25 cellular contexts compared by ENCODE assay signal in genomic region chr5:6822556-6823343, GRCh38.
DNase-seq lines count a peak whose midpoint lies in the region; ATAC-seq, FAIRE-seq and TF ChIP-seq lines count a peak whose summit lies in the region.
"Had no signal": no experiment of that assay in that cellular context is flagged by ENCODE, and none has a peak within 500 bp of the region (broad histone marks: within the 10 kb centered on the region; RNA-seq: fewer than 3 reads in every experiment).

No MANE protein-coding gene starts in this region.

- peaks cover 3% of the 10 kb centered on the region for H3K36me3 Mint-ChIP-seq in activated CD8-positive, alpha-beta T cell treated with anti-CD3 and anti-CD28 coated beads, Interleukin-2, amount 10 ng/mL, durations not matched to agents 7 days and 5 days (ENCODE audit: low read depth)
- peaks cover 4% of the 10 kb centered on the region for H3K36me3 Mint-ChIP-seq in activated CD8-positive, alpha-beta T cell treated with anti-CD3 and anti-CD28 coated beads for 36 hours (ENCODE audit: low read depth)
- H3K36me3 Mint-ChIP-seq: CD14-positive monocyte had no signal

- FAIRE-seq in K562 (lab: Jason Lieb, UNC) (no peak), urothelium cell line (lab: Jason Lieb, UNC) (no peak)
- FAIRE-seq: A549, colon, endothelial cell of umbilical vein had no signal

- CTCF ChIA-PET in activated CD8-positive, alpha-beta T cell treated with anti-CD3 and anti-CD28 coated beads, Interleukin-2, amount 10 ng/mL, durations not matched to agents 7 days and 5 days (lab: Charles Lee), result interaction anchor here (0.9 to 1.3 kb wide), 3 partner anchors 14 to 924 kb away, joined by 3 to 4 read pairs (median 3); no protein-coding TSS in a partner anchor
- CTCF ChIA-PET in activated CD8-positive, alpha-beta T cell treated with anti-CD3 and anti-CD28 coated beads for 36 hours (lab: Charles Lee), result interaction anchor here (0.7 to 1.5 kb wide), 3 partner anchors 9 to 41 kb away, joined by 3 to 5 read pairs (median 4); no protein-coding TSS in a partner anchor
- CTCF ChIA-PET in K562 (lab: Yijun Ruan, JAX; ENCODE audit: low intra/inter-chr PET ratio), result no interaction called here

- no peaks in the 10 kb centered on the region for H3K9me3 Mint-ChIP-seq in activated CD8-positive, alpha-beta T cell treated with anti-CD3 and anti-CD28 coated beads, Interleukin-2, amount 10 ng/mL, durations not matched to agents 7 days and 5 days (ENCODE audit: insufficient read depth)
- H3K9me3 Mint-ChIP-seq in activated CD8-positive, alpha-beta T cell treated with anti-CD3 and anti-CD28 coated beads for 36 hours, result peaks cover 12% of the 10 kb centered on the region

- no peaks in the 10 kb centered on the region for H3K9me1 ChIP-seq in K562 (ENCODE audit: control insufficient read depth, insufficient read depth, low read length)

- peaks cover 20% of the 10 kb centered on the region for H3K27me3 Mint-ChIP-seq in activated CD8-positive, alpha-beta T cell treated with anti-CD3 and anti-CD28 coated beads, Interleukin-2, amount 10 ng/mL, durations not matched to agents 7 days and 5 days (ENCODE audit: low read depth)
- peaks cover 11% of the 10 kb centered on the region for H3K27me3 Mint-ChIP-seq in activated CD8-positive, alpha-beta T cell treated with anti-CD3 and anti-CD28 coated beads for 36 hours

- peaks cover 0 to 4% of the 10 kb centered on the region in 2 experiments; a peak in 1 of 5 replicates for H3K4me1 ChIP-seq in K562 (replicated peaks in 1 of 2; ENCODE audit: control insufficient read depth in 2 of 2, insufficient read depth in 2 of 2, low read length in 2 of 2)
- H3K4me1 ChIP-seq: A549 had no signal

- POLR2A ChIA-PET in activated CD8-positive, alpha-beta T cell treated with anti-CD3 and anti-CD28 coated beads, Interleukin-2, amount 10 ng/mL, durations not matched to agents 7 days and 5 days (lab: Charles Lee), result no interaction called here
- POLR2A ChIA-PET in activated CD8-positive, alpha-beta T cell treated with anti-CD3 and anti-CD28 coated beads for 36 hours (lab: Charles Lee), result no interaction called here
- POLR2A ChIA-PET in K562 (lab: Yijun Ruan, JAX), result no interaction called here

- 3% methylated on average over 26 of the region's 27 CpGs for WGBS in K562 (ENCODE audit: insufficient coverage, low coverage, missing lambda C conversion rate)

- no peak overlapping the region for H3K27ac Mint-ChIP-seq in activated CD8-positive, alpha-beta T cell treated with anti-CD3 and anti-CD28 coated beads, Interleukin-2, amount 10 ng/mL, durations not matched to agents 7 days and 5 days
- H3K27ac Mint-ChIP-seq in activated CD8-positive, alpha-beta T cell treated with anti-CD3 and anti-CD28 coated beads for 36 hours, result no peak overlapping the region
- H3K27ac Mint-ChIP-seq: activated naive CD8-positive, alpha-beta T cell; activated T-cell treated with anti-CD3 and anti-CD28 coated beads, Interleukin-2, amount 50 U/mL, for 72 hours; CD14-positive monocyte; natural killer cell treated with Interleukin-12 subunit alpha and Interleukin-12 subunit beta and Interleukin-15 and Interleukin-18, amount 100 ng/mL, for 72 hours had no signal

- TF ChIP-seq CTCF in activated CD8-positive, alpha-beta T cell treated with anti-CD3 and anti-CD28 coated beads for 36 hours (IDR thresholded peaks at IDR 0.05), result no peak
- TF ChIP-seq CTCF in K562 (IDR thresholded peaks at IDR 0.05 in 2 of 3, conservative IDR thresholded peaks at IDR 0.05 in 1 of 3; ENCODE audit: insufficient read depth in 2 of 3, low read depth in 1 of 3, low read length in 3 of 3), result no peak
- TF ChIP-seq CTCF in kidney epithelial cell (IDR thresholded peaks at IDR 0.05; ENCODE audit: insufficient read depth, low read length, poor library complexity, severe bottlenecking), result peak; percentile 12

- no peak overlapping the region for H2AFZ ChIP-seq in K562 (ENCODE audit: low read depth, low read length)

- no peak overlapping the region for H3K4me3 Mint-ChIP-seq in activated CD8-positive, alpha-beta T cell treated with anti-CD3 and anti-CD28 coated beads, Interleukin-2, amount 10 ng/mL, durations not matched to agents 7 days and 5 days
- H3K4me3 Mint-ChIP-seq in activated CD8-positive, alpha-beta T cell treated with anti-CD3 and anti-CD28 coated beads for 36 hours, result no peak overlapping the region
- H3K4me3 Mint-ChIP-seq: activated naive CD8-positive, alpha-beta T cell; activated T-cell treated with anti-CD3 and anti-CD28 coated beads, Interleukin-2, amount 50 U/mL, for 72 hours; natural killer cell treated with Interleukin-12 subunit alpha and Interleukin-12 subunit beta and Interleukin-15 and Interleukin-18, amount 100 ng/mL, for 72 hours had no signal

- ATAC-seq in activated CD8-positive, alpha-beta T cell treated with anti-CD3 and anti-CD28 coated beads, Interleukin-2, amount 10 ng/mL, durations not matched to agents 7 days and 5 days, result no peak
- no peak for ATAC-seq in activated CD8-positive, alpha-beta T cell treated with anti-CD3 and anti-CD28 coated beads for 36 hours
- ATAC-seq in K562, result peak; percentile 64
- ATAC-seq: A549; activated T-cell treated with anti-CD3 and anti-CD28 coated beads, Interleukin-2, amount 50 U/mL, for 72 hours; left cardiac atrium had no signal

- no peak overlapping the region for H3K27ac ChIP-seq in K562 (ENCODE audit: extremely low read depth, low read depth, low read length)
- H3K27ac ChIP-seq: A549, psoas muscle, spleen had no signal

- in situ Hi-C loops in K562 (cut with MboI), result loop anchor here (10.0 kb wide), 1 partner anchor 932 kb away; no protein-coding TSS in a partner anchor

- no peak overlapping the region for H3K4me2 ChIP-seq in K562 (ENCODE audit: insufficient read depth, low read length)
- H3K4me2 ChIP-seq: A549 had no signal

- no peaks in the 10 kb centered on the region; the same call in 1 of the 2 replicates for H3K9me3 ChIP-seq in K562 (replicated peaks; ENCODE audit: control insufficient read depth, insufficient read depth, low read depth, low read length)

- no peak for TF ChIP-seq POLR2A in K562 (conservative IDR thresholded peaks at IDR 0.05)

- no peaks in the 10 kb centered on the region; the same call in 1 of the 2 replicates for H4K20me1 ChIP-seq in K562 (replicated peaks; ENCODE audit: control insufficient read depth, insufficient read depth, low read length)

- H3K9ac ChIP-seq in K562 (ENCODE audit: insufficient read depth in 1 of 2, low read depth in 2 of 2, low read length in 2 of 2), result no peak overlapping the region

- peak; percentile 16 for DNase-seq in activated CD8-positive, alpha-beta T cell treated with anti-CD3 and anti-CD28 coated beads, Interleukin-2, amount 10 ng/mL, durations not matched to agents 7 days and 5 days
- DNase-seq in activated CD8-positive, alpha-beta T cell treated with anti-CD3 and anti-CD28 coated beads for 36 hours, result no peak
- no peak for DNase-seq in K562 (ENCODE audit: extremely low read depth in 1 of 4, low spot score in 3 of 4)
- DNase-seq in kidney epithelial cell (ENCODE audit: low read depth), result no peak
- DNase-seq in urothelium cell line (ENCODE audit: low spot score), result peak; percentile 39
- DNase-seq in UCSD-AML1 (lab: John Stamatoyannopoulos, UW; ENCODE audit: unreplicated experiment), result no peak
- DNase-seq in COR-L47 (lab: John Stamatoyannopoulos, UW), result no peak
- DNase-seq in activated CD4-positive, alpha-beta T cell treated with anti-CD3 and anti-CD28 coated beads, Interleukin-2, amount 50 U/mL, for 1 hour, result no peak
- DNase-seq: activated CD8-positive, alpha-beta memory T cell treated with anti-CD3 and anti-CD28 coated beads for 24 hours; activated T-cell treated with anti-CD3 and anti-CD28 coated beads, Interleukin-2, amount 50 U/mL, for 72 hours; DND-41; foreskin fibroblast; KG1; left cardiac atrium; NCI-H2081 treated with DMSO at 0.1 percent for 48 hours; NCI-H524 treated with DMSO at 0.1 percent for 48 hours; psoas muscle; SHP77 treated with DMSO at 0.1 percent for 48 hours; spleen had no signal

- H3K36me3 ChIP-seq in K562 (ENCODE audit: control insufficient read depth, insufficient read depth, low read length) (no peaks in the 10 kb centered on the region), kidney epithelial cell (ENCODE audit: control insufficient read depth, insufficient read depth, low read length) (no peaks in the 10 kb centered on the region)
- H3K36me3 ChIP-seq: spleen had no signal

- BruUV-seq in K562 (replicated peaks; lab: Mats Ljungman, UMichigan), result no TSS peak

- peaks cover 11% of the 10 kb centered on the region for H3K4me1 Mint-ChIP-seq in activated CD8-positive, alpha-beta T cell treated with anti-CD3 and anti-CD28 coated beads, Interleukin-2, amount 10 ng/mL, durations not matched to agents 7 days and 5 days (ENCODE audit: low read depth)
- peaks cover 7% of the 10 kb centered on the region for H3K4me1 Mint-ChIP-seq in activated CD8-positive, alpha-beta T cell treated with anti-CD3 and anti-CD28 coated beads for 36 hours (ENCODE audit: low read depth)

- no peaks in the 10 kb centered on the region for H3K79me2 ChIP-seq in K562 (ENCODE audit: control insufficient read depth, insufficient read depth, low read length)

- TF ChIP-seq EP300 in K562 (IDR thresholded peaks at IDR 0.05; ENCODE audit: low read length), result no peak

- no peak for TF ChIP-seq RAD21 in K562 (CRISPR knock-in tag; conservative IDR thresholded peaks at IDR 0.05 in 1 of 2, IDR thresholded peaks at IDR 0.05 in 1 of 2)

- intact Hi-C loops in activated CD8-positive, alpha-beta T cell treated with anti-CD3 and anti-CD28 coated beads for 36 hours (cut with micrococcal nuclease), result no loop called here
- intact Hi-C loops in K562 (cut with micrococcal nuclease), result loop anchor here (5.0 kb wide), 2 partner anchors 55 to 570 kb away; no protein-coding TSS in a partner anchor

- H3K4me3 ChIP-seq in K562 (no peak overlapping the region), kidney epithelial cell (ENCODE audit: low read depth, low read length) (no peak overlapping the region)
- H3K4me3 ChIP-seq: A549, psoas muscle, spleen had no signal

- peaks cover 0 to 6% of the 10 kb centered on the region in 2 experiments; a peak in 2 of 5 replicates for H3K27me3 ChIP-seq in K562 (ENCODE audit: control insufficient read depth in 2 of 2, insufficient read depth in 2 of 2, low read length in 2 of 2)
- H3K27me3 ChIP-seq in kidney epithelial cell (ENCODE audit: control insufficient read depth, insufficient read depth, low read length), result peaks cover 2% of the 10 kb centered on the region

TF ChIP-seq in K562, 482 proteins besides CTCF, POLR2A, EP300 and RAD21 (continues in another document):
- TF ChIP-seq NEUROD1 (IDR thresholded peaks at IDR 0.05; ENCODE audit: borderline replicate concordance, low read depth, low read length, partially characterized antibody) (no peak), ZEB2 (IDR thresholded peaks at IDR 0.05) (no peak), DIDO1 (tag; IDR thresholded peaks at IDR 0.05; ENCODE audit: low read depth) (no peak), C11orf30 (IDR thresholded peaks at IDR 0.05; ENCODE audit: low read depth) (no peak), FOXM1 (IDR thresholded peaks at IDR 0.05; ENCODE audit: low read depth) (no peak), FOXM1 (CRISPR knock-in tag; IDR thresholded peaks at IDR 0.05; ENCODE audit: low read depth) (no peak), PRMT5 (CRISPR knock-in tag; IDR thresholded peaks at IDR 0.05) (no peak), CC2D1A (IDR thresholded peaks at IDR 0.05) (no peak)

Comparison
In these comparisons a context has a peak if more than half of its experiments do, and no peak if none do; other contexts are left out.
1. DNase-seq: peak in activated CD8-positive, alpha-beta T cell treated with anti-CD3 and anti-CD28 coated beads, Interleukin-2, amount 10 ng/mL, durations not matched to agents 7 days and 5 days (single experiment) and urothelium cell line (single experiment); none in activated CD8-positive, alpha-beta T cell treated with anti-CD3 and anti-CD28 coated beads for 36 hours (single experiment), K562 (0 of 4), kidney epithelial cell (single experiment), UCSD-AML1 (single experiment), COR-L47 (single experiment) and activated CD4-positive, alpha-beta T cell treated with anti-CD3 and anti-CD28 coated beads, Interleukin-2, amount 50 U/mL, for 1 hour (single experiment).